Comparison of ENCODE assay signal across 8 cellular contexts in genomic region chr3:186849392-186849975, GRCh38. TPM values are rescaled to one million over a fixed set of nuclear protein-coding genes. Genes with fewer than 3 reads are reported as not detected.
A peak's percentile ranks its signal among the peaks of the same experiment; 100 is the strongest.
DNase-seq lines count a peak whose midpoint lies in the region; ATAC-seq, FAIRE-seq and TF ChIP-seq lines count a peak whose summit lies in the region.

No MANE protein-coding gene starts in this region.

- ATAC-seq in GM21447 (IDR thresholded peaks at IDR 0.05; ENCODE audit: unreplicated experiment) = peak; percentile 87
- ATAC-seq in WTC11 = peak; percentile 88
- ATAC-seq in HG03159 (IDR thresholded peaks at IDR 0.05; ENCODE audit: unreplicated experiment) = no peak

- DNase-seq in DMS79 (lab: John Stamatoyannopoulos, UW) (peak; percentile 23), NCI-H1092 (lab: John Stamatoyannopoulos, UW) (peak; percentile 26), WTC11 (ENCODE audit: low spot score) (no peak), inferior parietal cortex (ENCODE audit: extremely low spot score) (peak; percentile 56), urothelium cell line (ENCODE audit: low spot score) (peak; percentile 35)
- DNase-seq in activated effector memory CD4-positive, alpha-beta T cell treated with Interleukin-2 at 50 U/mL for 16 hours = no peak

- H3K36me3 Mint-ChIP-seq in WTC11 = no peaks in the 10 kb centered on the region

- no peak overlapping the region for H3K4me3 Mint-ChIP-seq in WTC11

- no peaks in the 10 kb centered on the region; the same call in 1 of the 2 replicates for H3K4me1 Mint-ChIP-seq in WTC11

- CTCF ChIA-PET in WTC11 (lab: Charles Lee) = interaction anchor here (0.6 to 2.1 kb wide), 49 partner anchors 9 to 371 kb away, joined by 3 to 40 read pairs (median 5); partner anchors contain the start of genes RPL39L and ST6GAL1

- H3K27ac Mint-ChIP-seq in WTC11 = no peak overlapping the region

- no peaks in the 10 kb centered on the region; the same call in 1 of the 2 replicates for H3K27me3 Mint-ChIP-seq in WTC11 (ENCODE audit: low read depth)

- FAIRE-seq in urothelium cell line (lab: Jason Lieb, UNC) = no peak

- no peak for TF ChIP-seq CTCF in WTC11 (IDR thresholded peaks at IDR 0.05)

- POLR2A ChIA-PET in WTC11 (lab: Charles Lee) = no interaction called here

- H3K9me3 Mint-ChIP-seq in WTC11 = peaks cover 5% of the 10 kb centered on the region; the same call in 1 of the 2 replicates

TF ChIP-seq in WTC11, 78 proteins besides CTCF, POLR2A, EP300 and RAD21:
- TF ChIP-seq FOXP1 (CRISPR knock-in tag; IDR thresholded peaks at IDR 0.05; ENCODE audit: borderline replicate concordance) (no peak), IRF1 (CRISPR knock-in tag; IDR thresholded peaks at IDR 0.05) (no peak), ATF3 (CRISPR knock-in tag; conservative IDR thresholded peaks at IDR 0.05) (no peak), USF2 (CRISPR knock-in tag; IDR thresholded peaks at IDR 0.05) (no peak), NFYB (CRISPR knock-in tag; conservative IDR thresholded peaks at IDR 0.05; ENCODE audit: low read depth) (no peak), TEAD4 (CRISPR knock-in tag; IDR thresholded peaks at IDR 0.05) (no peak), IRF2 (CRISPR knock-in tag; IDR thresholded peaks at IDR 0.05; ENCODE audit: borderline replicate concordance, low read depth) (no peak), NFATC4 (CRISPR knock-in tag; IDR thresholded peaks at IDR 0.05) (no peak), STAT6 (CRISPR knock-in tag; conservative IDR thresholded peaks at IDR 0.05; ENCODE audit: low read depth) (no peak), PRRX2 (CRISPR knock-in tag; IDR thresholded peaks at IDR 0.05) (no peak), NFE2L1 (CRISPR knock-in tag; IDR thresholded peaks at IDR 0.05) (no peak), ARID4B (CRISPR knock-in tag; IDR thresholded peaks at IDR 0.05; ENCODE audit: borderline replicate concordance) (no peak), MLX (CRISPR knock-in tag; IDR thresholded peaks at IDR 0.05) (no peak), E2F1 (CRISPR knock-in tag; IDR thresholded peaks at IDR 0.05) (no peak), NR1H2 (CRISPR knock-in tag; IDR thresholded peaks at IDR 0.05) (no peak), GRHL2 (CRISPR knock-in tag; IDR thresholded peaks at IDR 0.05; ENCODE audit: insufficient replicate concordance, severe bottlenecking) (no peak), ZNF317 (CRISPR knock-in tag; IDR thresholded peaks at IDR 0.05; ENCODE audit: borderline replicate concordance, low read depth) (no peak), KAT7 (CRISPR knock-in tag; IDR thresholded peaks at IDR 0.05; ENCODE audit: borderline replicate concordance) (no peak), SMAD4 (CRISPR knock-in tag; IDR thresholded peaks at IDR 0.05) (no peak)
- TF ChIP-seq, protein P1, sequence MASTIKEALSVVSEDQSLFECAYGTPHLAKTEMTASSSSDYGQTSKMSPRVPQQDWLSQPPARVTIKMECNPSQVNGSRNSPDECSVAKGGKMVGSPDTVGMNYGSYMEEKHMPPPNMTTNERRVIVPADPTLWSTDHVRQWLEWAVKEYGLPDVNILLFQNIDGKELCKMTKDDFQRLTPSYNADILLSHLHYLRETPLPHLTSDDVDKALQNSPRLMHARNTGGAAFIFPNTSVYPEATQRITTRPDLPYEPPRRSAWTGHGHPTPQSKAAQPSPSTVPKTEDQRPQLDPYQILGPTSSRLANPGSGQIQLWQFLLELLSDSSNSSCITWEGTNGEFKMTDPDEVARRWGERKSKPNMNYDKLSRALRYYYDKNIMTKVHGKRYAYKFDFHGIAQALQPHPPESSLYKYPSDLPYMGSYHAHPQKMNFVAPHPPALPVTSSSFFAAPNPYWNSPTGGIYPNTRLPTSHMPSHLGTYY (CRISPR knock-in tag; IDR thresholded peaks at IDR 0.05) = no peak

RNA-seq across cellular contexts. Expression of gene ADIPOQ, which starts 7.0 kb away (rescaled TPM):
- total RNA-seq in WTC11 (2021) = not detected in 3 replicates

RNA-seq across cellular contexts. Expression of gene RFC4, which starts 43.2 kb away (rescaled TPM):
- total RNA-seq in WTC11 (2021) = 89.2 to 104 TPM (median 91.8 TPM) in 3 replicates

Comparison
In these comparisons a context has a peak if more than half of its experiments do, and no peak if none do; other contexts are left out.
1. DNase-seq: peak in DMS79 (single experiment), NCI-H1092 (single experiment), inferior parietal cortex (single experiment) and urothelium cell line (single experiment); none in WTC11 (single experiment) and activated effector memory CD4-positive, alpha-beta T cell treated with Interleukin-2 at 50 U/mL for 16 hours (single experiment).